Comparison of ENCODE assay signal across 8 cellular contexts in the genomic region with DNA sequence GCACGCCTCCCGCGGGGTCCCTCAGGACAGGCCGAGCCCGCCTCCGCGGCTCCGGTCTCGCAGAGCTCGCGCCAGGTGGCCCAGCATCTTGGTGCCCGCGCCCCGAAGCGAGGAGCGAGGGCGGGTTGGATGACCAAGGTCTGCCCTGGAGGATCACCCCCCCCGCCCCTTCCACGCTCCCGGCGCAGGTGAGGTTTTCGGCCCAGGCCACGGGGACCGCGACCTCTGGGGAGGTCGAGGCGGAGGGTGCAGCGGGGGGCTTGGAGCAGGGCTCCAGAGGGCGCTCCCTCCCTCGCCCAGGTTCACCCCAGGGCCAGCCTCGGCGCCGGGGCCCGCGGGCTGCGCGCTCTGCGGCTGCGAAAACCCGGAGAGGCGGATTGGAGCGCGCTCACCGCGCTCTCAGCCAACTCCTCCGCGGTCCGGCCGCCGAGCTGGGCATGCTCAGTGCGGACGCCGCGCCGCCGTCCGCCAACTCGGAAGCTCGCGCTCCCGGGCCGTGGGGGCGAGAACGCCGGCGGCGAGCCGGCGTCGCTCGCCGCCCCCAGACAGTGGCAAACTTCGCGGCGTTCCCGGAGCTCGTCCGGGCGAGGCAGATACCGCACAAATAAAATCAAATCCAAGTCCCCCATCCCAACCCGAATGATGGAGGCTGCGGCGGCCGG. TPM values are rescaled to one million over a fixed set of nuclear protein-coding genes. Genes with fewer than 3 reads are reported as not detected.
DNase-seq lines count a peak whose midpoint lies in the region; ATAC-seq and TF ChIP-seq lines count a peak whose summit lies in the region.

A gene with protein sequence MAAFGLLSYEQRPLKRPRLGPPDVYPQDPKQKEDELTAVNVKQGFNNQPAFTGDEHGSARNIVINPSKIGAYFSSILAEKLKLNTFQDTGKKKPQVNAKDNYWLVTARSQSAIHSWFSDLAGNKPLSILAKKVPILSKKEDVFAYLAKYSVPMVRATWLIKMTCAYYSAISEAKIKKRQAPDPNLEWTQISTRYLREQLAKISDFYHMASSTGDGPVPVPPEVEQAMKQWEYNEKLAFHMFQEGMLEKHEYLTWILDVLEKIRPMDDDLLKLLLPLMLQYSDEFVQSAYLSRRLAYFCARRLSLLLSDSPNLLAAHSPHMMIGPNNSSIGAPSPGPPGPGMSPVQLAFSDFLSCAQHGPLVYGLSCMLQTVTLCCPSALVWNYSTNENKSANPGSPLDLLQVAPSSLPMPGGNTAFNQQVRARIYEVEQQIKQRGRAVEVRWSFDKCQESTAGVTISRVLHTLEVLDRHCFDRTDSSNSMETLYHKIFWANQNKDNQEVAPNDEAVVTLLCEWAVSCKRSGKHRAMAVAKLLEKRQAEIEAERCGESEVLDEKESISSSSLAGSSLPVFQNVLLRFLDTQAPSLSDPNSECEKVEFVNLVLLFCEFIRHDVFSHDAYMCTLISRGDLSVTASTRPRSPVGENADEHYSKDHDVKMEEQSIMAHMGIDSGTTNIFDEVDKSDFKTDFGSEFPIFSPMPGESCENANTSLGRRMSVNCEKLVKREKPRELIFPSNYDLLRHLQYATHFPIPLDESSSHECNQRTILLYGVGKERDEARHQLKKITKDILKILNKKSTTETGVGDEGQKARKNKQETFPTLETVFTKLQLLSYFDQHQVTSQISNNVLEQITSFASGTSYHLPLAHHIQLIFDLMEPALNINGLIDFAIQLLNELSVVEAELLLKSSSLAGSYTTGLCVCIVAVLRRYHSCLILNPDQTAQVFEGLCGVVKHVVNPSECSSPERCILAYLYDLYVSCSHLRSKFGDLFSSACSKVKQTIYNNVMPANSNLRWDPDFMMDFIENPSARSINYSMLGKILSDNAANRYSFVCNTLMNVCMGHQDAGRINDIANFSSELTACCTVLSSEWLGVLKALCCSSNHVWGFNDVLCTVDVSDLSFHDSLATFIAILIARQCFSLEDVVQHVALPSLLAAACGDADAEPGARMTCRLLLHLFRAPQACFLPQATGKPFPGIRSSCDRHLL (N-terminal part only) (plus strand): TSS at position 438 of the 662 bp plus-strand sequence. CDS start 1,263 bp downstream, outside the sequence.

- H3K9ac ChIP-seq in colonic mucosa (ENCODE audit: low read depth in 2 of 2, low read length in 2 of 2) = peak within 1 kb of the TSS in 1 of 2 donors; percentile 47

- H3K27me3 ChIP-seq in colonic mucosa (peaks cover 30% of the 10 kb centered on the region), layer of hippocampus (ENCODE audit: control insufficient read depth, insufficient read depth, low read length) (no peaks in the 10 kb centered on the region)

- ATAC-seq in HG02870 (IDR thresholded peaks at IDR 0.05; ENCODE audit: unreplicated experiment) = peak; percentile 54

- DNase-seq in NCI-H2029 (lab: John Stamatoyannopoulos, UW) (peak; percentile 66), NCI-H2029 treated with DMSO at 0.1 percent for 48 hours (lab: John Stamatoyannopoulos, UW) (no peak), NCI-H146 (lab: John Stamatoyannopoulos, UW) (peak; percentile 96), colonic mucosa (peak; percentile 66)
- DNase-seq in stimulated activated CD4-positive, alpha-beta T cell treated with anti-CD3 and anti-CD28 coated beads, Interleukin-12 subunit alpha, Interleukin-12 subunit beta, amount 100 ng/mL, for 48 hours (ENCODE audit: low read depth in 2 of 3, low spot score in 1 of 3) = peak; percentile 36 to 65 (median 37)

- peaks cover 7% of the 10 kb centered on the region for H3K4me1 ChIP-seq in colonic mucosa

- no peaks in the 10 kb centered on the region for H3K9me3 ChIP-seq in colonic mucosa

- H3K4me3 ChIP-seq in WI38 (ENCODE audit: low read depth, low read length) = peak within 1 kb of the TSS; percentile 59
- H3K4me3 ChIP-seq in colonic mucosa = peak within 1 kb of the TSS; percentile 57

- no peak for TF ChIP-seq CTCF in WI38 (IDR thresholded peaks at IDR 0.05; ENCODE audit: low read depth, low read length)
- no peak for TF ChIP-seq CTCF in colonic mucosa (IDR thresholded peaks at IDR 0.05)

- H3K36me3 ChIP-seq in colonic mucosa = no peaks in the 10 kb centered on the region

- intact Hi-C loops in colonic mucosa (cut with DNase I) = loop anchor here (10.0 kb wide), 1 partner anchor 361 kb away; no protein-coding TSS in a partner anchor

- H3K27ac ChIP-seq in colonic mucosa (no peak within 1 kb of the TSS), layer of hippocampus (ENCODE audit: low read depth, low read length) (peak within 1 kb of the TSS; percentile 68)

RNA-seq across cellular contexts. Expression of the gene that starts here (rescaled TPM):
- total RNA-seq in colonic mucosa = 1 to 10 TPM in 1 of 2 donors, under 1 TPM in 1; 0.32 to 1.3 TPM
